11 cellular contexts compared by ENCODE assay signal in genomic region chr19:58009301-58009665, GRCh38. TPM values are rescaled to one million over a fixed set of nuclear protein-coding genes. Genes with fewer than 3 reads are reported as not detected.
DNase-seq lines count a peak whose midpoint lies in the region; ATAC-seq and TF ChIP-seq lines count a peak whose summit lies in the region.
"Had no signal": no experiment of that assay in that cellular context is flagged by ENCODE, and none has a peak within 500 bp of the region (broad histone marks: within the 10 kb centered on the region; RNA-seq: fewer than 3 reads in every experiment).

No MANE protein-coding gene starts in this region.

- H3K27me3 ChIP-seq in BE2C (no peaks in the 10 kb centered on the region), HUES6 (ENCODE audit: control insufficient read depth, insufficient read depth, low read length) (no peaks in the 10 kb centered on the region), dorsolateral prefrontal cortex (no peaks in the 10 kb centered on the region)

- intact Hi-C loops in dorsolateral prefrontal cortex (cut with DNase I) = no loop called here

- H3K36me3 ChIP-seq in BE2C (peaks cover 10% of the 10 kb centered on the region), HUES6 (ENCODE audit: control insufficient read depth, insufficient read depth, low read length) (peaks cover 32% of the 10 kb centered on the region)

- TF ChIP-seq CTCF in BE2C (IDR thresholded peaks at IDR 0.05; ENCODE audit: low read depth, low read length) (no peak), dorsolateral prefrontal cortex (IDR thresholded peaks at IDR 0.05 in 54 of 56, conservative IDR thresholded peaks at IDR 0.05 in 2 of 56; ENCODE audit: low read depth in 1 of 56, partially characterized antibody in 56 of 56) (peak in 1 of 56 donors; percentile 9)

- H3K9me3 Mint-ChIP-seq in naive B cell = peaks cover 0 to 30% (median 12%) of the 10 kb centered on the region in 7 donors

- H3K36me3 Mint-ChIP-seq in naive B cell = peaks cover 4 to 40% of the 10 kb centered on the region in 2 donors

- DNase-seq in BE2C (no peak), dorsolateral prefrontal cortex (no peak), naive B cell (no peak), NCI-H524 (lab: John Stamatoyannopoulos, UW) (no peak), MV-4-11 (lab: John Stamatoyannopoulos, UW) (no peak)
- DNase-seq: SHP77 treated with DMSO at 0.1 percent for 48 hours had no signal

- H3K4me3 Mint-ChIP-seq in naive B cell = peak overlapping the region; percentile 83 to 93 (median 90)

- H3K9me3 ChIP-seq in BE2C (0 out of 2 replicates have a peak, but pooled peaks cover 3% of the 10 kb centered on the region), HUES6 (ENCODE audit: control insufficient read depth, insufficient read depth, low read depth, low read length) (peaks cover 73% of the 10 kb centered on the region)

- peak overlapping the region; percentile 30 to 95 (median 91) for H3K27ac Mint-ChIP-seq in naive B cell

- no peaks in the 10 kb centered on the region for H3K4me1 ChIP-seq in BE2C
- no peaks in the 10 kb centered on the region for H3K4me1 ChIP-seq in HUES6 (ENCODE audit: control insufficient read depth, insufficient read depth, low read length)

- H3K27ac ChIP-seq in HUES6 (ENCODE audit: low read depth, low read length) = no peak overlapping the region
- peak overlapping the region in 38 of 59 donors; percentile 1 to 98 (median 87) for H3K27ac ChIP-seq in dorsolateral prefrontal cortex

- no peak overlapping the region for H3K9ac ChIP-seq in HUES6 (ENCODE audit: low read length)

- peak overlapping the region; percentile 76 for H3K4me3 ChIP-seq in BE2C (ENCODE audit: low read depth, low read length)
- H3K4me3 ChIP-seq in HUES6 (ENCODE audit: low read depth, low read length) = peak overlapping the region; percentile 39; the same call in 1 of the 2 replicates
- peak overlapping the region; percentile 39 to 82 (median 67) for H3K4me3 ChIP-seq in dorsolateral prefrontal cortex

- H3K27me3 Mint-ChIP-seq in naive B cell = no peaks in the 10 kb centered on the region

- peaks cover 6 to 37% (median 27%) of the 10 kb centered on the region in 3 donors for H3K4me1 Mint-ChIP-seq in naive B cell

- ATAC-seq in naive B cell (ENCODE audit: low read depth in 2 of 2) = no peak
- no peak for ATAC-seq in HG03108 (IDR thresholded peaks at IDR 0.05; ENCODE audit: unreplicated experiment)
- no peak for ATAC-seq in GM21529 (IDR thresholded peaks at IDR 0.05; ENCODE audit: unreplicated experiment)

RNA-seq across cellular contexts. Expression of gene ZNF606, which starts 6.7 kb away (rescaled TPM):
- 8.2 TPM for polyA plus RNA-seq in BE2C (2012; ENCODE audit: insufficient read depth, insufficient read length, low read depth)
- 10 to 100 TPM; 14.4 to 48.2 (median 23.9) TPM for total RNA-seq in dorsolateral prefrontal cortex
- polyA plus RNA-seq in naive B cell (ENCODE audit: low read depth in 6 of 6) = 10 to 100 TPM in 3 of 6 donors, 1 to 10 TPM in 3; 6.1 to 16.0 (median 9.3) TPM

RNA-seq across cellular contexts. Expression of gene ZSCAN1, which starts 24.5 kb away (rescaled TPM):
- polyA plus RNA-seq in BE2C (2012; ENCODE audit: insufficient read depth, insufficient read length, low read depth) = 0.94 TPM
- 10 to 100 TPM in 1 of 120 experiments, 1 to 10 TPM in 118, under 1 TPM in 1; 0.94 to 10.6 (median 4.2) TPM for total RNA-seq in dorsolateral prefrontal cortex
- not detected for polyA plus RNA-seq in naive B cell (ENCODE audit: low read depth in 6 of 6)
- total RNA-seq: Daoy had no signal

RNA-seq across cellular contexts. Expression of gene C19orf18, which starts 34.9 kb away (rescaled TPM):
- polyA plus RNA-seq in BE2C (2012; ENCODE audit: insufficient read depth, insufficient read length, low read depth) = 0.65 TPM
- total RNA-seq in dorsolateral prefrontal cortex = 1 to 10 TPM in 92 of 120 experiments, under 1 TPM in 22, not detected in 6; 0.49 to 5.1 (median 1.5) TPM
- polyA plus RNA-seq in naive B cell (ENCODE audit: low read depth in 6 of 6) = under 1 TPM in 4 of 6 donors, not detected in 2; 0.41 to 0.89 (median 0.57) TPM
- total RNA-seq: lower leg skin had no signal

RNA-seq across cellular contexts. Expression of gene ZNF135, which starts 49.8 kb away (rescaled TPM):
- polyA plus RNA-seq in BE2C (2012; ENCODE audit: insufficient read depth, insufficient read length, low read depth) = 2.7 TPM
- total RNA-seq in dorsolateral prefrontal cortex = 10 to 100 TPM in 119 of 120 experiments, 1 to 10 TPM in 1; 9.8 to 28.1 (median 16.8) TPM
- polyA plus RNA-seq in naive B cell (ENCODE audit: low read depth in 6 of 6) = 10 to 100 TPM in 1 of 6 donors, 1 to 10 TPM in 4, not detected in 1; 4.2 to 11.1 (median 5.6) TPM
